Comparison of ENCODE assay signal across 18 cellular contexts in genomic region chr9:6842584-6842947, GRCh38.
DNase-seq lines count a peak whose midpoint lies in the region; ATAC-seq and TF ChIP-seq lines count a peak whose summit lies in the region.
"Had no signal": no experiment of that assay in that cellular context is flagged by ENCODE, and none has a peak within 500 bp of the region (broad histone marks: within the 10 kb centered on the region; RNA-seq: fewer than 3 reads in every experiment).

No MANE protein-coding gene starts in this region.

- H3K27me3 ChIP-seq in CD4-positive, CD25-positive, alpha-beta regulatory T cell (ENCODE audit: control insufficient read depth, insufficient read depth, low read length) = no peaks in the 10 kb centered on the region
- H3K27me3 ChIP-seq in WERI-Rb-1 (ENCODE audit: insufficient read depth, low read depth, severe bottlenecking) = no peaks in the 10 kb centered on the region
- no peaks in the 10 kb centered on the region for H3K27me3 ChIP-seq in smooth muscle cell (ENCODE audit: low read depth)
- H3K27me3 ChIP-seq: right atrium auricular region had no signal

- no peak overlapping the region for H3K4me3 ChIP-seq in CD4-positive, CD25-positive, alpha-beta regulatory T cell (ENCODE audit: low read depth, low read length)
- H3K4me3 ChIP-seq in WERI-Rb-1 (ENCODE audit: low read depth, low read length) (no peak overlapping the region), smooth muscle cell (no peak overlapping the region)
- H3K4me3 ChIP-seq: right atrium auricular region had no signal

- no peaks in the 10 kb centered on the region for H3K79me2 ChIP-seq in smooth muscle cell (ENCODE audit: low read depth)

- WGBS in smooth muscle cell (ENCODE audit: low lambda C conversion rate) = 51% methylated on average over 3 of the region's 3 CpGs

- H3K4me3 Mint-ChIP-seq in CD4-positive, CD25-positive, alpha-beta regulatory T cell = no peak overlapping the region
- H3K4me3 Mint-ChIP-seq in chondrocyte (ENCODE audit: unreplicated experiment) (no peak overlapping the region), mesothelial cell of epicardium (no peak overlapping the region)
- H3K4me3 Mint-ChIP-seq: activated T-cell treated with anti-CD3 and anti-CD28 coated beads, Interleukin-2, amount 50 U/mL, for 4 hours had no signal

- H3K4me1 Mint-ChIP-seq in CD4-positive, CD25-positive, alpha-beta regulatory T cell = peaks cover 10 to 35% (median 15%) of the 10 kb centered on the region in 4 donors
- peaks cover 24% of the 10 kb centered on the region for H3K4me1 Mint-ChIP-seq in chondrocyte (ENCODE audit: low read depth)
- H3K4me1 Mint-ChIP-seq in mesothelial cell of epicardium = peaks cover 32% of the 10 kb centered on the region

- H3K9ac ChIP-seq in smooth muscle cell (ENCODE audit: low read depth) = no peak overlapping the region

- no peaks in the 10 kb centered on the region for H3K4me1 ChIP-seq in CD4-positive, CD25-positive, alpha-beta regulatory T cell (ENCODE audit: control insufficient read depth, insufficient read depth, low read length, poor library complexity, severe bottlenecking)
- no peaks in the 10 kb centered on the region for H3K4me1 ChIP-seq in smooth muscle cell (ENCODE audit: low read depth)

- peaks cover 0 to 2% (median 0%) of the 10 kb centered on the region in 7 donors for H3K9me3 Mint-ChIP-seq in CD4-positive, CD25-positive, alpha-beta regulatory T cell
- H3K9me3 Mint-ChIP-seq in chondrocyte (ENCODE audit: low read depth) (no peaks in the 10 kb centered on the region), mesothelial cell of epicardium (no peaks in the 10 kb centered on the region)
- H3K9me3 Mint-ChIP-seq: activated T-cell treated with anti-CD3 and anti-CD28 coated beads, Interleukin-2, amount 50 U/mL, for 4 hours had no signal

- H2AFZ ChIP-seq in smooth muscle cell (ENCODE audit: low read depth) = no peak overlapping the region

- no peak overlapping the region for H3K4me2 ChIP-seq in smooth muscle cell

- H3K27ac Mint-ChIP-seq in CD4-positive, CD25-positive, alpha-beta regulatory T cell = peak overlapping the region in 2 of 3 donors; percentile 32 to 87
- H3K27ac Mint-ChIP-seq in chondrocyte (ENCODE audit: unreplicated experiment) (peak overlapping the region; percentile 85), mesothelial cell of epicardium (peak overlapping the region; percentile 3)

- H3K27ac ChIP-seq in CD4-positive, CD25-positive, alpha-beta regulatory T cell (ENCODE audit: insufficient read depth, low read length, poor library complexity, severe bottlenecking) = no peak overlapping the region
- H3K27ac ChIP-seq in WERI-Rb-1 (no peak overlapping the region), smooth muscle cell (ENCODE audit: low read depth) (no peak overlapping the region)
- H3K27ac ChIP-seq: right atrium auricular region had no signal

- H3K9me3 ChIP-seq in CD4-positive, CD25-positive, alpha-beta regulatory T cell (ENCODE audit: control insufficient read depth in 2 of 2, low read length in 2 of 2) = no peaks in the 10 kb centered on the region
- H3K9me3 ChIP-seq in WERI-Rb-1 (ENCODE audit: severe bottlenecking) (no peaks in the 10 kb centered on the region), smooth muscle cell (replicated peaks; ENCODE audit: low read depth) (no peaks in the 10 kb centered on the region)
- H3K9me3 ChIP-seq: right atrium auricular region had no signal

- H4K20me1 ChIP-seq in smooth muscle cell (ENCODE audit: low read depth) = peaks cover 73% of the 10 kb centered on the region

- no peak for ATAC-seq in CD4-positive, CD25-positive, alpha-beta regulatory T cell (ENCODE audit: low read depth in 2 of 2)
- ATAC-seq in sciatic nerve = no peak
- ATAC-seq: activated T-cell treated with anti-CD3 and anti-CD28 coated beads, Interleukin-2, amount 50 U/mL, for 4 hours had no signal

- H3K36me3 Mint-ChIP-seq in CD4-positive, CD25-positive, alpha-beta regulatory T cell = peaks cover 22% of the 10 kb centered on the region
- no peaks in the 10 kb centered on the region for H3K36me3 Mint-ChIP-seq in chondrocyte (ENCODE audit: low read depth)
- no peaks in the 10 kb centered on the region for H3K36me3 Mint-ChIP-seq in mesothelial cell of epicardium

- H3K27me3 Mint-ChIP-seq in CD4-positive, CD25-positive, alpha-beta regulatory T cell = no peaks in the 10 kb centered on the region
- no peaks in the 10 kb centered on the region for H3K27me3 Mint-ChIP-seq in chondrocyte (ENCODE audit: low read depth)
- no peaks in the 10 kb centered on the region for H3K27me3 Mint-ChIP-seq in mesothelial cell of epicardium (ENCODE audit: low read depth)

- TF ChIP-seq CTCF in chondrocyte (IDR thresholded peaks at IDR 0.05) (no peak), mesothelial cell of epicardium (IDR thresholded peaks at IDR 0.05; ENCODE audit: unreplicated experiment) (no peak), WERI-Rb-1 (IDR thresholded peaks at IDR 0.05; ENCODE audit: low read depth, low read length) (no peak), smooth muscle cell (IDR thresholded peaks at IDR 0.05; ENCODE audit: borderline replicate concordance, insufficient read depth, poor library complexity, severe bottlenecking) (no peak)

- peaks cover 3% of the 10 kb centered on the region for H3K36me3 ChIP-seq in CD4-positive, CD25-positive, alpha-beta regulatory T cell (ENCODE audit: control insufficient read depth, insufficient read depth, low read length)
- H3K36me3 ChIP-seq in WERI-Rb-1 = no peaks in the 10 kb centered on the region
- H3K36me3 ChIP-seq in smooth muscle cell (ENCODE audit: low read depth) = no peaks in the 10 kb centered on the region
- H3K36me3 ChIP-seq: right atrium auricular region had no signal

- DNase-seq in CD4-positive, CD25-positive, alpha-beta regulatory T cell = no peak
- DNase-seq in LHCN-M2 (ENCODE audit: low read depth) (peak; percentile 60), chondrocyte (ENCODE audit: low spot score) (no peak), mesothelial cell of epicardium (ENCODE audit: low spot score in 2 of 2, unreplicated experiment in 2 of 2) (no peak), WERI-Rb-1 (no peak), sciatic nerve (ENCODE audit: low spot score) (no peak), NCI-H187 (lab: John Stamatoyannopoulos, UW) (no peak), smooth muscle cell (lab: John Stamatoyannopoulos, UW; ENCODE audit: unreplicated experiment) (no peak)
- DNase-seq: activated CD4-positive, alpha-beta T cell treated with anti-CD3 and anti-CD28 coated beads, Interleukin-2, amount 50 U/mL, for 4 hours; activated T-cell treated with anti-CD3 and anti-CD28 coated beads, Interleukin-2, amount 50 U/mL, for 4 hours; head of caudate nucleus; mesenchymal stem cell; NCI-H2081 treated with DMSO at 0.1 percent for 48 hours; NCI-H524 treated with DMSO at 0.1 percent for 48 hours; OCI-M1; stimulated activated CD4-positive, alpha-beta T cell treated with anti-CD3 and anti-CD28 coated beads, Interleukin-1b, Interleukin-23, amount 100 ng/mL, for 48 hours; substantia nigra had no signal

- no peaks in the 10 kb centered on the region for H3F3A ChIP-seq in smooth muscle cell (ENCODE audit: low read depth)

- intact Hi-C loops in sciatic nerve (cut with DNase I) = loop anchor here (5.0 kb wide), 1 partner anchor 990 kb away; no protein-coding TSS in a partner anchor

Comparison
In these comparisons a context has a peak if more than half of its experiments do, and no peak if none do; other contexts are left out.
1. H3K27ac Mint-ChIP-seq: peak in every context shown above with its lines; median percentile 85 in chondrocyte; 60 in CD4-positive, CD25-positive, alpha-beta regulatory T cell; 3 in mesothelial cell of epicardium.